ENCODE assay signal across 8 cellular contexts in the genomic region with DNA sequence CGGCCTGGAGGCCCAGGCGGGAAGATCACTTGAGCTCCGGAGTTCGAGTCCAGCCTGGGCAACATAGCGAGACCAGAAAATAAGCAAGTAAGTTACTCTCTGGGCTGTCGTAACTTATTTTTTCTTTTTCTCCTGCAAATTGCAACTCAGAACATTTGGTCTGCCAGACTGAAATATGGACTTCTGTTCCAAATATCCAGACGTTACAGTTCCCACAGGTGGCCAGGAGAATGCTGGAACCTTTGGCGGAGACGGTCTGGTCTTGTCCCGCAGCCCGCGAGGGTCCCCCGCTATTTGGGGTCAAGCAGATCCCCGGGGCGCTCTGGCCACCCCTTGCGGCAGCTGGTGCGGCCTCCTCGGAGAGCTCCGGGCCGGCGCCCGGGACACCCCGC. TPM values are rescaled to one million over a fixed set of nuclear protein-coding genes. Genes with fewer than 3 reads are reported as not detected.
A peak's percentile ranks its signal among the peaks of the same experiment; 100 is the strongest.
DNase-seq lines count a peak whose midpoint lies in the region; ATAC-seq and TF ChIP-seq lines count a peak whose summit lies in the region.

No MANE protein-coding gene starts in this region.

- H3K27ac ChIP-seq in SK-N-SH (ENCODE audit: low read depth in 2 of 2, low read length in 1 of 2) (no peak overlapping the region), angular gyrus (ENCODE audit: low read depth, low read length) (peak overlapping the region; percentile 87), suprapubic skin (peak overlapping the region; percentile 78)

- 53% methylated on average over 10 of the region's 23 CpGs for WGBS in SK-N-SH (ENCODE audit: low lambda C conversion rate)
- WGBS in suprapubic skin: 16% methylated on average over 21 of the region's 23 CpGs

- intact Hi-C loops in left colon (cut with DNase I, micrococcal nuclease): no loop called here

- ATAC-seq in SK-N-SH treated with all-trans-retinoic acid at 6 μM for 48 hours (no peak), left colon (peak; percentile 2)

- no peaks in the 10 kb centered on the region for H3F3A ChIP-seq in SK-N-SH (replicated peaks; ENCODE audit: insufficient read depth)

- no peaks in the 10 kb centered on the region for H3K9me3 ChIP-seq in SK-N-SH
- H3K9me3 ChIP-seq in suprapubic skin: no peaks in the 10 kb centered on the region

- no peaks in the 10 kb centered on the region for H4K20me1 ChIP-seq in SK-N-SH (ENCODE audit: insufficient read depth)

- H3K4me1 ChIP-seq in SK-N-SH (ENCODE audit: control insufficient read depth in 1 of 2, insufficient read depth in 2 of 2, low read depth in 1 of 2, low read length in 1 of 2): no peaks in the 10 kb centered on the region; a peak in 1 of 4 replicates
- peaks cover 16% of the 10 kb centered on the region for H3K4me1 ChIP-seq in suprapubic skin

- no peak for DNase-seq in SK-N-SH
- no peak for DNase-seq in left colon
- DNase-seq in suprapubic skin (ENCODE audit: low spot score in 2 of 2): no peak
- no peak for DNase-seq in SKM-1 treated with dmso at 0.1 percent for 144 hours (lab: John Stamatoyannopoulos, UW; ENCODE audit: unreplicated experiment)
- DNase-seq in NOMO-1 treated with DMSO at 0.1 percent for 48 hours (lab: John Stamatoyannopoulos, UW; ENCODE audit: unreplicated experiment): no peak
- no peak for DNase-seq in activated CD4-positive, alpha-beta T cell treated with anti-CD3 and anti-CD28 coated beads for 1 hour

- no peaks in the 10 kb centered on the region for H3K36me3 ChIP-seq in SK-N-SH (replicated peaks in 1 of 2; ENCODE audit: control insufficient read depth in 1 of 2, insufficient read depth in 2 of 2, low read length in 1 of 2)
- H3K36me3 ChIP-seq in suprapubic skin: no peaks in the 10 kb centered on the region

- POLR2A ChIA-PET in SK-N-SH (lab: Yijun Ruan, JAX): interaction anchor here (0.9 to 1.1 kb wide), 3 partner anchors 23 to 122 kb away, joined by 3 to 5 read pairs (median 3); partner anchors contain the start of gene PIGH

- H3K79me2 ChIP-seq in SK-N-SH (ENCODE audit: insufficient read depth): no peaks in the 10 kb centered on the region

- H3K4me3 ChIP-seq in SK-N-SH (ENCODE audit: low read depth in 2 of 2, low read length in 1 of 2) (peak overlapping the region; percentile 63 to 70), suprapubic skin (peak overlapping the region; percentile 86)

- no peak for TF ChIP-seq RAD21 in SK-N-SH (IDR thresholded peaks at IDR 0.05; ENCODE audit: low read length)

- peak overlapping the region; percentile 90; the same call in 1 of the 2 replicates for H2AFZ ChIP-seq in SK-N-SH (ENCODE audit: low read depth)

- peak overlapping the region; percentile 31; the same call in 1 of the 2 replicates for H3K9ac ChIP-seq in SK-N-SH

- H3K9me2 ChIP-seq in SK-N-SH: no peaks in the 10 kb centered on the region

- no peak for TF ChIP-seq CTCF in SK-N-SH (IDR thresholded peaks at IDR 0.05)
- TF ChIP-seq CTCF in suprapubic skin (IDR thresholded peaks at IDR 0.05): no peak

- TF ChIP-seq POLR2A in suprapubic skin (IDR thresholded peaks at IDR 0.05): no peak

- CTCF ChIA-PET in SK-N-SH (lab: Yijun Ruan, JAX): interaction anchor here (0.6 to 3.4 kb wide), 8 partner anchors 14 to 171 kb away, joined by 3 to 19 read pairs (median 3); no protein-coding TSS in a partner anchor

- peaks cover 6% of the 10 kb centered on the region; the same call in 1 of the 2 replicates for H3K27me3 ChIP-seq in SK-N-SH (ENCODE audit: insufficient read depth)
- H3K27me3 ChIP-seq in suprapubic skin: no peaks in the 10 kb centered on the region

- peak overlapping the region; percentile 91 for H3K4me2 ChIP-seq in SK-N-SH

- TF ChIP-seq EP300 in SK-N-SH (IDR thresholded peaks at IDR 0.05; ENCODE audit: borderline replicate concordance in 1 of 2, low read depth in 1 of 2, low read length in 1 of 2) (no peak), suprapubic skin (IDR thresholded peaks at IDR 0.05) (no peak)

TF ChIP-seq in SK-N-SH, 30 proteins besides CTCF, POLR2A, EP300 and RAD21 (continues in another document):
- no peak for TF ChIP-seq POLR2AphosphoS5 (IDR thresholded peaks at IDR 0.05; ENCODE audit: low read depth, low read length)
- TF ChIP-seq SIN3A (IDR thresholded peaks at IDR 0.05; ENCODE audit: borderline replicate concordance, low read depth, low read length): no peak
- no peak for TF ChIP-seq TCF12 (IDR thresholded peaks at IDR 0.05)
- no peak for TF ChIP-seq RCOR1 (IDR thresholded peaks at IDR 0.05; ENCODE audit: low read length)
- TF ChIP-seq ELF1 (IDR thresholded peaks at IDR 0.05): no peak
- no peak for TF ChIP-seq MXI1 (IDR thresholded peaks at IDR 0.05; ENCODE audit: low read depth, low read length)
- no peak for TF ChIP-seq MEF2A (IDR thresholded peaks at IDR 0.05; ENCODE audit: borderline replicate concordance, low read depth)
- no peak for TF ChIP-seq JUND (IDR thresholded peaks at IDR 0.05)
- TF ChIP-seq FOSL2 (IDR thresholded peaks at IDR 0.05; ENCODE audit: borderline replicate concordance, low read depth): no peak
- TF ChIP-seq, protein P1, sequence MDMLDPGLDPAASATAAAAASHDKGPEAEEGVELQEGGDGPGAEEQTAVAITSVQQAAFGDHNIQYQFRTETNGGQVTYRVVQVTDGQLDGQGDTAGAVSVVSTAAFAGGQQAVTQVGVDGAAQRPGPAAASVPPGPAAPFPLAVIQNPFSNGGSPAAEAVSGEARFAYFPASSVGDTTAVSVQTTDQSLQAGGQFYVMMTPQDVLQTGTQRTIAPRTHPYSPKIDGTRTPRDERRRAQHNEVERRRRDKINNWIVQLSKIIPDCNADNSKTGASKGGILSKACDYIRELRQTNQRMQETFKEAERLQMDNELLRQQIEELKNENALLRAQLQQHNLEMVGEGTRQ (IDR thresholded peaks at IDR 0.05; ENCODE audit: borderline replicate concordance, low read depth, low read length): no peak
- TF ChIP-seq RXRA (IDR thresholded peaks at IDR 0.05; ENCODE audit: borderline replicate concordance, low read depth): no peak
- no peak for TF ChIP-seq FOXJ3 (CRISPR knock-in tag; IDR thresholded peaks at IDR 0.05)
- TF ChIP-seq GATA2 (CRISPR knock-in tag; IDR thresholded peaks at IDR 0.05): no peak

TF ChIP-seq in SK-N-SH treated with all-trans-retinoic acid at 6 μM for 48 hours, 23 proteins besides CTCF, POLR2A, EP300 and RAD21:
- no peak for TF ChIP-seq ESRRG (CRISPR knock-in tag; IDR thresholded peaks at IDR 0.05)
- TF ChIP-seq ZC3H10 (CRISPR knock-in tag; IDR thresholded peaks at IDR 0.05): no peak
- TF ChIP-seq ISL1 (CRISPR knock-in tag; IDR thresholded peaks at IDR 0.05): no peak
- TF ChIP-seq, protein P2, sequence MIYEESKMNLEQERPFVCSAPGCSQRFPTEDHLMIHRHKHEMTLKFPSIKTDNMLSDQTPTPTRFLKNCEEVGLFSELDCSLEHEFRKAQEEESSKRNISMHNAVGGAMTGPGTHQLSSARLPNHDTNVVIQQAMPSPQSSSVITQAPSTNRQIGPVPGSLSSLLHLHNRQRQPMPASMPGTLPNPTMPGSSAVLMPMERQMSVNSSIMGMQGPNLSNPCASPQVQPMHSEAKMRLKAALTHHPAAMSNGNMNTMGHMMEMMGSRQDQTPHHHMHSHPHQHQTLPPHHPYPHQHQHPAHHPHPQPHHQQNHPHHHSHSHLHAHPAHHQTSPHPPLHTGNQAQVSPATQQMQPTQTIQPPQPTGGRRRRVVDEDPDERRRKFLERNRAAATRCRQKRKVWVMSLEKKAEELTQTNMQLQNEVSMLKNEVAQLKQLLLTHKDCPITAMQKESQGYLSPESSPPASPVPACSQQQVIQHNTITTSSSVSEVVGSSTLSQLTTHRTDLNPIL (CRISPR knock-in tag; IDR thresholded peaks at IDR 0.05; ENCODE audit: low read depth): no peak

RNA-seq across cellular contexts. Expression of gene PLEKHH1, which starts 0.5 kb away (rescaled TPM):
- 1.5 and 1.6 TPM in 2 replicates for polyA plus RNA-seq in SK-N-SH (2012; rRNA removed)
- 0.73 and 1.00 TPM in 2 replicates for polyA plus RNA-seq in SK-N-SH (2012; cell fraction: cytosol; rRNA removed)
- 8.8 and 10.3 TPM in 2 replicates for polyA plus RNA-seq in SK-N-SH (2012; cell fraction: nucleus; rRNA removed)
- 10 to 100 TPM; 54.0 to 63.2 TPM for total RNA-seq in left colon
- 10 to 100 TPM; 15.3 to 75.6 (median 23.7) TPM for total RNA-seq in suprapubic skin

RNA-seq across cellular contexts. Expression of gene TMEM229B, which starts 44.1 kb away (rescaled TPM):
- polyA plus RNA-seq in SK-N-SH (2012; rRNA removed): 0.16 and 0.26 TPM in 2 replicates
- polyA plus RNA-seq in SK-N-SH (2012; cell fraction: cytosol; rRNA removed): 0.21 and 0.51 TPM in 2 replicates
- polyA plus RNA-seq in SK-N-SH (2012; cell fraction: nucleus; rRNA removed): 0.19 and 0.25 TPM in 2 replicates
- total RNA-seq in left colon: 10 to 100 TPM in 1 of 2 donors, 1 to 10 TPM in 1; 5.0 to 10.3 TPM
- total RNA-seq in suprapubic skin: 1 to 10 TPM; 1.5 to 3.3 (median 1.8) TPM

Comparison
In these comparisons a context has a peak if more than half of its experiments do, and no peak if none do; other contexts are left out.
1. H3K27ac ChIP-seq: peak in angular gyrus (single experiment) and suprapubic skin (single experiment); none in SK-N-SH (0 of 2).